In the genomic region with DNA sequence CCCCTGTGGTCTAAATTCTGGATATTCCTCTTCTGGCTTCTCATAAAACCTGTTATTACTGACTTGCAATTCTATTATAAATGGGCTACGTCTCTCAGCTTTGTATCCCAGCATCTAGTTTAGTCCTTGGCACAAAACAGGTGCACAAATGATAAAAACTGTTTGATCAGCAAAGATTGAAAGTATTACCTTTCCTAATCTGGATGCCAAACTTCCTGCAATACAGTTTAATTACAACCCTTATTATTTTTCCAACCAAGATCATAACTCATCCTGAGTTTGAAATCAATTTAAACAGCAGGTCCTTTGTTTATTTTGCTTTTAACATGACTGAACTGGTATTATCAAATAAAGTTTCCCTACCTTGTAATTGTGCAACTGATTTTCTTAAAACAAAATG, we compare ENCODE assay signal across 22 cellular contexts.
DNase-seq lines count a peak whose midpoint lies in the region; ATAC-seq and TF ChIP-seq lines count a peak whose summit lies in the region.
"Had no signal": no experiment of that assay in that cellular context is flagged by ENCODE, and none has a peak within 500 bp of the region (broad histone marks: within the 10 kb centered on the region; RNA-seq: fewer than 3 reads in every experiment).

No MANE protein-coding gene starts in this region.

- ATAC-seq in GM18907 (IDR thresholded peaks at IDR 0.05; ENCODE audit: unreplicated experiment) (no peak), HG03521 (IDR thresholded peaks at IDR 0.05; ENCODE audit: unreplicated experiment) (no peak)
- ATAC-seq: CD8-positive, alpha-beta T cell; HCT116 had no signal

- no peak overlapping the region for H3K4me3 ChIP-seq in LNCaP clone FGC (ENCODE audit: low read depth, low read length)
- H3K4me3 ChIP-seq: Peyer's patch, SK-N-MC had no signal

- peak; percentile 72 for DNase-seq in COR-L47 (lab: John Stamatoyannopoulos, UW)
- peak; percentile 8 for DNase-seq in LNCaP clone FGC (ENCODE audit: low read depth)
- peak; percentile 90 for DNase-seq in NCI-H146 treated with DMSO at 0.1 percent for 48 hours (lab: John Stamatoyannopoulos, UW; ENCODE audit: unreplicated experiment)
- DNase-seq in HEK293T (ENCODE audit: extremely low spot score), result no peak
- no peak for DNase-seq in DMS 273 treated with DMSO at 0.1 percent for 48 hours (lab: John Stamatoyannopoulos, UW)
- DNase-seq: CD8-positive, alpha-beta T cell; DMS79 treated with DMSO at 0.1 percent for 48 hours; GF-D8; NCI-H1092; NCI-H1694 treated with DMSO at 0.1 percent for 48 hours; NCI-H446 treated with DMSO at 0.1 percent for 48 hours; NCI-H526; OCI-M1; Peyer's patch; SIG-M5; T-helper 9 cell had no signal

- no peak for TF ChIP-seq CTCF in LNCaP clone FGC (IDR thresholded peaks at IDR 0.05; ENCODE audit: control insufficient read depth, extremely low read depth, insufficient read depth)
- TF ChIP-seq CTCF in VCaP (conservative IDR thresholded peaks at IDR 0.05), result no peak

- peak overlapping the region; percentile 87 for H3K27ac ChIP-seq in VCaP
- H3K27ac ChIP-seq: C4-2B, Peyer's patch, SK-N-MC had no signal

- CTCF ChIA-PET in HEK293T (lab: Yijun Ruan, JAX), result no interaction called here

- POLR2A ChIA-PET in HEK293T (lab: Yijun Ruan, JAX), result no interaction called here

TF ChIP-seq in HEK293T, 16 proteins besides CTCF, POLR2A, EP300 and RAD21:
- no peak for TF ChIP-seq FOXK2 (IDR thresholded peaks at IDR 0.05)
- no peak for TF ChIP-seq HDGF (IDR thresholded peaks at IDR 0.05; ENCODE audit: borderline replicate concordance)
- TF ChIP-seq L3MBTL2 (conservative IDR thresholded peaks at IDR 0.05), result no peak
- TF ChIP-seq, protein P1, sequence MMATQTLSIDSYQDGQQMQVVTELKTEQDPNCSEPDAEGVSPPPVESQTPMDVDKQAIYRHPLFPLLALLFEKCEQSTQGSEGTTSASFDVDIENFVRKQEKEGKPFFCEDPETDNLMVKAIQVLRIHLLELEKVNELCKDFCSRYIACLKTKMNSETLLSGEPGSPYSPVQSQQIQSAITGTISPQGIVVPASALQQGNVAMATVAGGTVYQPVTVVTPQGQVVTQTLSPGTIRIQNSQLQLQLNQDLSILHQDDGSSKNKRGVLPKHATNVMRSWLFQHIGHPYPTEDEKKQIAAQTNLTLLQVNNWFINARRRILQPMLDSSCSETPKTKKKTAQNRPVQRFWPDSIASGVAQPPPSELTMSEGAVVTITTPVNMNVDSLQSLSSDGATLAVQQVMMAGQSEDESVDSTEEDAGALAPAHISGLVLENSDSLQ (IDR thresholded peaks at IDR 0.05), result no peak
- TF ChIP-seq ZNF384 (IDR thresholded peaks at IDR 0.05), result no peak
- TF ChIP-seq LEF1 (IDR thresholded peaks at IDR 0.05; ENCODE audit: borderline replicate concordance), result no peak
- no peak for TF ChIP-seq CTBP1 (IDR thresholded peaks at IDR 0.05; ENCODE audit: borderline replicate concordance)
- TF ChIP-seq FOXA1 (IDR thresholded peaks at IDR 0.05), result no peak
- TF ChIP-seq TARDBP (IDR thresholded peaks at IDR 0.05), result no peak
- TF ChIP-seq ARNT (IDR thresholded peaks at IDR 0.05), result no peak
- no peak for TF ChIP-seq FOXM1 (IDR thresholded peaks at IDR 0.05; ENCODE audit: borderline replicate concordance)
- TF ChIP-seq NFRKB (IDR thresholded peaks at IDR 0.05), result no peak
- no peak for TF ChIP-seq ELF4 (IDR thresholded peaks at IDR 0.05)

Comparison
In these comparisons a context has a peak if more than half of its experiments do, and no peak if none do; other contexts are left out.
1. DNase-seq: peak in COR-L47 (single experiment), LNCaP clone FGC (single experiment) and NCI-H146 treated with DMSO at 0.1 percent for 48 hours (single experiment); none in HEK293T (single experiment) and DMS 273 treated with DMSO at 0.1 percent for 48 hours (single experiment).